Comparison of ENCODE assay signal across 8 cellular contexts in genomic region chr3:129936757-129937156, GRCh38. TPM values are rescaled to one million over a fixed set of nuclear protein-coding genes. Genes with fewer than 3 reads are reported as not detected.
A peak's percentile ranks its signal among the peaks of the same experiment; 100 is the strongest.
DNase-seq lines count a peak whose midpoint lies in the region; ATAC-seq and FAIRE-seq lines count a peak whose summit lies in the region.

No MANE protein-coding gene starts in this region.

- peaks cover 0 to 8% (median 4%) of the 10 kb centered on the region in 3 donors for H3K4me1 Mint-ChIP-seq in IgD-negative memory B cell
- H3K4me1 Mint-ChIP-seq in naive B cell = peaks cover 0 to 7% (median 0%) of the 10 kb centered on the region in 3 donors

- DNase-seq in T-helper 2 cell (peak in 3 of 5 experiments; percentile 11 to 72 (median 26)), naive B cell (no peak), NCI-H524 (lab: John Stamatoyannopoulos, UW) (no peak)

- H3K4me3 ChIP-seq in BLaER1 = peak overlapping the region; percentile 43; the same call in 1 of the 2 replicates

- no peaks in the 10 kb centered on the region; the same call in 1 of the 2 replicates for H3K9me3 ChIP-seq in BLaER1

- H3K4me3 Mint-ChIP-seq in IgD-negative memory B cell (peak overlapping the region; percentile 3 to 60 (median 41)), naive B cell (peak overlapping the region; percentile 42 to 78 (median 70))

- H3K4me2 ChIP-seq in BLaER1 = peak overlapping the region; percentile 70

- H3K9me3 Mint-ChIP-seq in IgD-negative memory B cell (no peaks in the 10 kb centered on the region), naive B cell (no peaks in the 10 kb centered on the region)

- H3K27ac Mint-ChIP-seq in IgD-negative memory B cell = peak overlapping the region in 2 of 3 donors; percentile 1 to 21
- H3K27ac Mint-ChIP-seq in naive B cell = no peak overlapping the region

- peaks cover 3% of the 10 kb centered on the region for H3K27me3 Mint-ChIP-seq in IgD-negative memory B cell
- peaks cover 0 to 24% (median 17%) of the 10 kb centered on the region in 3 donors for H3K27me3 Mint-ChIP-seq in naive B cell

- H3K36me3 ChIP-seq in BLaER1 = no peaks in the 10 kb centered on the region

- H3K27ac ChIP-seq in BLaER1 = peak overlapping the region; percentile 29

- ATAC-seq in naive B cell (ENCODE audit: low read depth in 2 of 2) (peak; percentile 48 to 55), GM18520 (IDR thresholded peaks at IDR 0.05; ENCODE audit: unreplicated experiment) (no peak), HG02938 (IDR thresholded peaks at IDR 0.05; ENCODE audit: unreplicated experiment) (no peak)

- FAIRE-seq in endometrium (lab: Jason Lieb, UNC) = peak; percentile 84

- H3K4me1 ChIP-seq in BLaER1 = peaks cover 14% of the 10 kb centered on the region

- no peaks in the 10 kb centered on the region for H3K27me3 ChIP-seq in BLaER1

- H4K20me1 ChIP-seq in BLaER1 = no peaks in the 10 kb centered on the region

- no peaks in the 10 kb centered on the region for H3K36me3 Mint-ChIP-seq in IgD-negative memory B cell
- no peaks in the 10 kb centered on the region for H3K36me3 Mint-ChIP-seq in naive B cell

- H3K9ac ChIP-seq in BLaER1 = peak overlapping the region; percentile 17; the same call in 1 of the 2 replicates

RNA-seq across cellular contexts. Expression of gene TRH, which starts 37.8 kb away (rescaled TPM):
- polyA plus RNA-seq in IgD-negative memory B cell (not detected), naive B cell (ENCODE audit: low read depth in 6 of 6) (not detected)

RNA-seq across cellular contexts. Expression of gene TMCC1, which starts 43.2 kb away (rescaled TPM):
- polyA plus RNA-seq in IgD-negative memory B cell = 8.2 TPM
- 1 to 10 TPM; 4.0 to 7.4 (median 5.7) TPM for polyA plus RNA-seq in naive B cell (ENCODE audit: low read depth in 6 of 6)

Comparison
In these comparisons a context has a peak if more than half of its experiments do, and no peak if none do; other contexts are left out.
1. H3K27ac Mint-ChIP-seq: peak in IgD-negative memory B cell (2 of 3); none in naive B cell (0 of 6).
2. DNase-seq: peak in T-helper 2 cell (3 of 5); none in naive B cell (single experiment) and NCI-H524 (0 of 2).
3. ATAC-seq: peak in naive B cell (2 of 2); none in GM18520 (single experiment) and HG02938 (single experiment).